ENCODE assay signal across 13 cellular contexts in genomic region chr1:41741244-41741643, GRCh38.
DNase-seq lines count a peak whose midpoint lies in the region; ATAC-seq, FAIRE-seq and TF ChIP-seq lines count a peak whose summit lies in the region.
"Had no signal": no experiment of that assay in that cellular context is flagged by ENCODE, and none has a peak within 500 bp of the region (broad histone marks: within the 10 kb centered on the region; RNA-seq: fewer than 3 reads in every experiment).

No MANE protein-coding gene starts in this region.

- H3K4me2 ChIP-seq in GM12878 (ENCODE audit: control insufficient read depth, insufficient read depth) (peak overlapping the region; percentile 38; the same call in 1 of the 2 replicates), mammary epithelial cell (ENCODE audit: insufficient read depth, low read depth, low read length) (no peak overlapping the region)
- H3K4me2 ChIP-seq: GM23338 had no signal

- RAD21 ChIA-PET in GM12878 (lab: Charles Lee; ENCODE audit: unreplicated experiment) = interaction anchor here (1.1 to 6.3 kb wide), 8 partner anchors 10 to 116 kb away, joined by 3 to 77 read pairs (median 8); no protein-coding TSS in a partner anchor

- TF ChIP-seq CTCF in GM12878 (IDR thresholded peaks at IDR 0.05 in 2 of 3, conservative IDR thresholded peaks at IDR 0.05 in 1 of 3; ENCODE audit: control insufficient read depth in 2 of 3, extremely low read depth in 1 of 3, insufficient read depth in 1 of 3, low read depth in 3 of 3, low read length in 3 of 3) = no peak
- no peak for TF ChIP-seq CTCF in mammary epithelial cell (conservative IDR thresholded peaks at IDR 0.05 in 1 of 2, IDR thresholded peaks at IDR 0.05 in 1 of 2; ENCODE audit: extremely low read depth in 1 of 2, insufficient read depth in 1 of 2, low read depth in 1 of 2, low read length in 2 of 2)

- CTCF ChIA-PET in activated CD4-positive, alpha-beta T cell treated with anti-CD3 and anti-CD28 coated beads, Interleukin-2, amount 10 ng/mL, durations not matched to agents 7 days and 5 days (lab: Charles Lee) = interaction anchor here (1.4 to 1.5 kb wide), 2 partner anchors 10 to 14 kb away, joined by 3 to 4 read pairs; no protein-coding TSS in a partner anchor
- CTCF ChIA-PET in GM12878 (lab: Yijun Ruan, JAX) = interaction anchor here (0.7 to 5.9 kb wide), 4 partner anchors 10 to 83 kb away, joined by 3 to 29 read pairs (median 14); no protein-coding TSS in a partner anchor
- CTCF ChIA-PET in mammary epithelial cell (lab: Charles Lee; ENCODE audit: low non-redundant PET) = no interaction called here
- CTCF ChIA-PET in CD8-positive, alpha-beta memory T cell (lab: Charles Lee) = interaction anchor here (1.2 kb wide), 1 partner anchor 9 kb away, joined by 5 read pairs; no protein-coding TSS in a partner anchor

- no peaks in the 10 kb centered on the region for H3K27me3 Mint-ChIP-seq in activated CD4-positive, alpha-beta T cell treated with anti-CD3 and anti-CD28 coated beads, Interleukin-2, amount 10 ng/mL, durations not matched to agents 7 days and 5 days
- peaks cover 0 to 2% of the 10 kb centered on the region in 2 donors for H3K27me3 Mint-ChIP-seq in CD8-positive, alpha-beta memory T cell

- H3K4me3 ChIP-seq in GM12878 (no peak overlapping the region), mammary epithelial cell (replicated peaks in 1 of 3; ENCODE audit: insufficient read depth in 1 of 3, low read depth in 2 of 3, low read length in 3 of 3) (no peak overlapping the region)
- no peak overlapping the region for H3K4me3 ChIP-seq in CD8-positive, alpha-beta memory T cell (ENCODE audit: low read length)
- H3K4me3 ChIP-seq: coronary artery, GM23338, MG63, tibial artery had no signal

- 0 out of 4 replicates have a peak, but pooled peaks cover 0 to 2% of the 10 kb centered on the region in 2 experiments for H3K36me3 ChIP-seq in GM12878 (ENCODE audit: control insufficient read depth in 2 of 2, insufficient read depth in 2 of 2, low read length in 1 of 2)
- no peaks in the 10 kb centered on the region for H3K36me3 ChIP-seq in mammary epithelial cell (ENCODE audit: insufficient read depth, low read length)
- no peaks in the 10 kb centered on the region for H3K36me3 ChIP-seq in CD8-positive, alpha-beta memory T cell (ENCODE audit: insufficient read depth, low read length)
- H3K36me3 ChIP-seq: MG63, tibial artery had no signal

- peak overlapping the region; percentile 91 for H3K27ac Mint-ChIP-seq in activated CD4-positive, alpha-beta T cell treated with anti-CD3 and anti-CD28 coated beads, Interleukin-2, amount 10 ng/mL, durations not matched to agents 7 days and 5 days
- peak overlapping the region in 3 of 8 donors; percentile 20 to 70 (median 62) for H3K27ac Mint-ChIP-seq in CD8-positive, alpha-beta memory T cell
- H3K27ac Mint-ChIP-seq: GM23338 had no signal

- TF ChIP-seq EP300 in GM12878 (IDR thresholded peaks at IDR 0.05; ENCODE audit: borderline replicate concordance in 1 of 2, control insufficient read depth in 1 of 2, low read depth in 2 of 2, low read length in 2 of 2) = no peak

- DNase-seq in HT1080 (ENCODE audit: low read depth) (peak; percentile 60), GM12878 (ENCODE audit: low read depth, low spot score) (no peak), mammary epithelial cell (no peak), NCI-H1092 treated with DMSO at 0.1 percent for 48 hours (lab: John Stamatoyannopoulos, UW) (no peak)
- DNase-seq in activated CD4-positive, alpha-beta T cell treated with anti-CD3 and anti-CD28 coated beads, Interleukin-2, amount 10 ng/mL, durations not matched to agents 7 days and 5 days = no peak
- peak; percentile 62 for DNase-seq in stimulated activated CD4-positive, alpha-beta T cell treated with anti-CD3 and anti-CD28 coated beads, Interleukin-4, amount 100 ng/mL, for 1 hour
- DNase-seq in CD8-positive, alpha-beta memory T cell = no peak
- DNase-seq: MG63, OCI-M1, tibial artery had no signal

- H3K4me3 Mint-ChIP-seq in activated CD4-positive, alpha-beta T cell treated with anti-CD3 and anti-CD28 coated beads, Interleukin-2, amount 10 ng/mL, durations not matched to agents 7 days and 5 days = no peak overlapping the region
- peak overlapping the region in 1 of 7 donors; percentile 20 for H3K4me3 Mint-ChIP-seq in CD8-positive, alpha-beta memory T cell
- H3K4me3 Mint-ChIP-seq: GM23338 had no signal

- H3K27ac ChIP-seq in GM12878 (ENCODE audit: control insufficient read depth, insufficient read depth) (peak overlapping the region; percentile 94), mammary epithelial cell (ENCODE audit: insufficient read depth, low read depth, low read length) (no peak overlapping the region)
- no peak overlapping the region for H3K27ac ChIP-seq in CD8-positive, alpha-beta memory T cell (ENCODE audit: low read depth, low read length)
- H3K27ac ChIP-seq: tibial artery had no signal

- no peak for FAIRE-seq in GM12878 (lab: Jason Lieb, UNC)

- BruUV-seq in GM12878 (replicated peaks; lab: Mats Ljungman, UMichigan) (no TSS peak), mammary epithelial cell (replicated peaks; lab: Mats Ljungman, UMichigan) (no TSS peak)

- no peaks in the 10 kb centered on the region for H3K9me3 Mint-ChIP-seq in activated CD4-positive, alpha-beta T cell treated with anti-CD3 and anti-CD28 coated beads, Interleukin-2, amount 10 ng/mL, durations not matched to agents 7 days and 5 days
- H3K9me3 Mint-ChIP-seq in CD8-positive, alpha-beta memory T cell = no peaks in the 10 kb centered on the region
- H3K9me3 Mint-ChIP-seq: GM23338 had no signal

- H2AFZ ChIP-seq in GM12878 (ENCODE audit: control insufficient read depth, low read depth, low read length) (no peak overlapping the region; the same call in 1 of the 2 replicates), mammary epithelial cell (ENCODE audit: low read depth, low read length) (no peak overlapping the region)
- H2AFZ ChIP-seq: GM23338 had no signal

- in situ Hi-C loops in GM12878 (cut with MboI) (no loop called here), mammary epithelial cell (cut with MboI; ENCODE audit: low sequenced_read_pairs in 2 of 2) (no loop called here)

- intact Hi-C loops in GM12878 (cut with micrococcal nuclease; ENCODE audit: unreplicated experiment) (no loop called here), mammary epithelial cell (cut with micrococcal nuclease) (no loop called here)

- H3K4me1 ChIP-seq in GM12878 (ENCODE audit: control insufficient read depth, insufficient read depth, low read length) (peaks cover 61% of the 10 kb centered on the region), mammary epithelial cell (ENCODE audit: insufficient read depth, low read length) (peaks cover 10% of the 10 kb centered on the region)
- peaks cover 34% of the 10 kb centered on the region for H3K4me1 ChIP-seq in CD8-positive, alpha-beta memory T cell (ENCODE audit: insufficient read depth, low read length)

- H3K4me1 Mint-ChIP-seq in activated CD4-positive, alpha-beta T cell treated with anti-CD3 and anti-CD28 coated beads, Interleukin-2, amount 10 ng/mL, durations not matched to agents 7 days and 5 days = peaks cover 62% of the 10 kb centered on the region
- H3K4me1 Mint-ChIP-seq in CD8-positive, alpha-beta memory T cell = peaks cover 43 to 52% (median 46%) of the 10 kb centered on the region in 3 donors
- H3K4me1 Mint-ChIP-seq: GM23338 had no signal

- no peak for TF ChIP-seq RAD21 in GM12878 (IDR thresholded peaks at IDR 0.05; ENCODE audit: insufficient read depth, low read depth, low read length)

- dilution Hi-C loops in mammary epithelial cell (cut with HindIII; ENCODE audit: low sequenced_read_pairs) = loop anchor here (5.0 kb wide), 1 partner anchor 39 kb away; no protein-coding TSS in a partner anchor

- POLR2A ChIA-PET in activated CD4-positive, alpha-beta T cell treated with anti-CD3 and anti-CD28 coated beads, Interleukin-2, amount 10 ng/mL, durations not matched to agents 7 days and 5 days (lab: Charles Lee) = interaction anchor here (0.6 kb wide), 1 partner anchor 19 kb away, joined by 3 read pairs; no protein-coding TSS in a partner anchor
- POLR2A ChIA-PET in GM12878 (lab: Charles Lee) = interaction anchor here (0.6 to 7.3 kb wide), 6 partner anchors 9 to 1211 kb away, joined by 3 to 67 read pairs (median 3); no protein-coding TSS in a partner anchor
- POLR2A ChIA-PET in CD8-positive, alpha-beta memory T cell (lab: Charles Lee) = no interaction called here

- WGBS in GM12878 (ENCODE audit: insufficient coverage, insufficient replicate concordance, low lambda C conversion rate, missing lambda C conversion rate) = 70% methylated on average over 7 of the region's 7 CpGs
- 80% methylated on average over 2 of the region's 7 CpGs for WGBS in mammary epithelial cell (ENCODE audit: low coverage, missing lambda C conversion rate)

- ATAC-seq in GM12878 (no peak), GM19035 (IDR thresholded peaks at IDR 0.05; ENCODE audit: unreplicated experiment) (no peak)
- ATAC-seq: GM23338 had no signal

- no peaks in the 10 kb centered on the region for H3K27me3 ChIP-seq in GM12878 (replicated peaks in 1 of 2; ENCODE audit: control insufficient read depth in 2 of 2, insufficient read depth in 2 of 2, low read length in 1 of 2)
- H3K27me3 ChIP-seq in mammary epithelial cell (ENCODE audit: insufficient read depth, low read length) = no peaks in the 10 kb centered on the region
- H3K27me3 ChIP-seq in CD8-positive, alpha-beta memory T cell (ENCODE audit: insufficient read depth, low read length, poor library complexity, severe bottlenecking) = no peaks in the 10 kb centered on the region
- H3K27me3 ChIP-seq: MG63, tibial artery had no signal

- TF ChIP-seq POLR2A in GM12878 (IDR thresholded peaks at IDR 0.05; ENCODE audit: low read depth, low read length) = no peak

- no peaks in the 10 kb centered on the region for H3K36me3 Mint-ChIP-seq in activated CD4-positive, alpha-beta T cell treated with anti-CD3 and anti-CD28 coated beads, Interleukin-2, amount 10 ng/mL, durations not matched to agents 7 days and 5 days (ENCODE audit: low read depth)
- no peaks in the 10 kb centered on the region for H3K36me3 Mint-ChIP-seq in CD8-positive, alpha-beta memory T cell

- H3K9ac ChIP-seq in GM12878 (ENCODE audit: control insufficient read depth, insufficient read depth, low read length) (no peak overlapping the region), mammary epithelial cell (ENCODE audit: insufficient read depth, low read length) (no peak overlapping the region)

- H4K20me1 ChIP-seq in GM12878 (ENCODE audit: control insufficient read depth, insufficient read depth) (no peaks in the 10 kb centered on the region), mammary epithelial cell (ENCODE audit: insufficient read depth, low read length) (no peaks in the 10 kb centered on the region)

- H3K79me2 ChIP-seq in GM12878 (ENCODE audit: control insufficient read depth, insufficient read depth, low read length) (peaks cover 4% of the 10 kb centered on the region), mammary epithelial cell (ENCODE audit: insufficient read depth, low read length) (no peaks in the 10 kb centered on the region)

- H3K9me3 ChIP-seq in GM12878 (replicated peaks; ENCODE audit: control insufficient read depth, insufficient read depth, low read length) (no peaks in the 10 kb centered on the region), mammary epithelial cell (replicated peaks; ENCODE audit: insufficient read depth, low read length) (no peaks in the 10 kb centered on the region)
- no peaks in the 10 kb centered on the region for H3K9me3 ChIP-seq in CD8-positive, alpha-beta memory T cell (ENCODE audit: low read length)
- H3K9me3 ChIP-seq: MG63, tibial artery had no signal

- SMC1A ChIA-PET in GM12878 (lab: Charles Lee; ENCODE audit: uncharacterized antibody, unreplicated experiment) = interaction anchor here (0.9 to 8.0 kb wide), 6 partner anchors 9 to 88 kb away, joined by 3 to 93 read pairs (median 4); no protein-coding TSS in a partner anchor

Comparison
In these comparisons a context has a peak if more than half of its experiments do, and no peak if none do; other contexts are left out.
1. DNase-seq: peak in HT1080 (single experiment) and stimulated activated CD4-positive, alpha-beta T cell treated with anti-CD3 and anti-CD28 coated beads, Interleukin-4, amount 100 ng/mL, for 1 hour (single experiment); none in activated CD4-positive, alpha-beta T cell treated with anti-CD3 and anti-CD28 coated beads, Interleukin-2, amount 10 ng/mL, durations not matched to agents 7 days and 5 days (single experiment), GM12878 (single experiment), mammary epithelial cell (single experiment), NCI-H1092 treated with DMSO at 0.1 percent for 48 hours (single experiment) and CD8-positive, alpha-beta memory T cell (0 of 5).